In genomic region chr2:119795309-119796303, GRCh38 we compare ENCODE assay signal across 20 cellular contexts. TPM values are rescaled to one million over a fixed set of nuclear protein-coding genes. Genes with fewer than 3 reads are reported as not detected.
DNase-seq lines count a peak whose midpoint lies in the region; ATAC-seq, FAIRE-seq and TF ChIP-seq lines count a peak whose summit lies in the region.
"Had no signal": no experiment of that assay in that cellular context is flagged by ENCODE, and none has a peak within 500 bp of the region (broad histone marks: within the 10 kb centered on the region; RNA-seq: fewer than 3 reads in every experiment).

No MANE protein-coding gene starts in this region.

- DNase-seq in D341Med (ENCODE audit: low spot score) (peak; percentile 25), H7 (peak; percentile 29), kidney (peak; percentile 45), aorta (no peak)
- no peak for DNase-seq in central memory CD8-positive, alpha-beta T cell (ENCODE audit: low spot score in 2 of 2)
- DNase-seq: BE2C, DND-41, GOT3, MM.1S, NCI-H1048, NCI-H1417 treated with DMSO at 0.1 percent for 48 hours, NCI-H187, NCI-H446, NCI-H526, OCI-M1, SHP77 had no signal

- no peak overlapping the region for H3K4me3 Mint-ChIP-seq in central memory CD8-positive, alpha-beta T cell
- H3K4me3 Mint-ChIP-seq in stimulated activated memory B cell treated with anti-CD40 and anti-IgM and Interleukin-4, amounts not matched to agents 10 μg/mL and 1 μg/mL and 100 μg/mL, for 72 hours, result no peak overlapping the region

- peaks cover 43% of the 10 kb centered on the region for H3K4me1 Mint-ChIP-seq in central memory CD8-positive, alpha-beta T cell
- H3K4me1 Mint-ChIP-seq in stimulated activated memory B cell treated with anti-CD40 and anti-IgM and Interleukin-4, amounts not matched to agents 10 μg/mL and 1 μg/mL and 100 μg/mL, for 72 hours, result peaks cover 12% of the 10 kb centered on the region

- 96 to 97% methylated on average over 22 of the region's 22 CpGs for WGBS in aorta, 2 donors

- peak overlapping the region; percentile 55 for H3K27ac Mint-ChIP-seq in central memory CD8-positive, alpha-beta T cell (ENCODE audit: low read depth)
- H3K27ac Mint-ChIP-seq in stimulated activated memory B cell treated with anti-CD40 and anti-IgM and Interleukin-4, amounts not matched to agents 10 μg/mL and 1 μg/mL and 100 μg/mL, for 72 hours, result no peak overlapping the region

- no peak overlapping the region for H3K27ac ChIP-seq in kidney (ENCODE audit: low read depth in 2 of 2, low read length in 2 of 2)
- H3K27ac ChIP-seq in aorta (ENCODE audit: low read depth in 1 of 2, low read length in 2 of 2), result no peak overlapping the region

- H3K4me1 ChIP-seq in kidney (ENCODE audit: control insufficient read depth in 1 of 2, insufficient read depth in 1 of 2, low read depth in 1 of 2, low read length in 2 of 2) (no peaks in the 10 kb centered on the region), aorta (ENCODE audit: control insufficient read depth in 1 of 2, insufficient read depth in 2 of 2, low read length in 2 of 2) (no peaks in the 10 kb centered on the region)
- H3K4me1 ChIP-seq: BE2C had no signal

- H3K36me3 ChIP-seq in H7 (replicated peaks; ENCODE audit: control insufficient read depth, insufficient read depth, low read length) (no peaks in the 10 kb centered on the region), kidney (ENCODE audit: control insufficient read depth in 1 of 2, insufficient read depth in 2 of 2, low read length in 2 of 2) (peaks cover 0 to 2% of the 10 kb centered on the region in 2 donors), aorta (ENCODE audit: control insufficient read depth in 1 of 2, insufficient read depth in 2 of 2, low read length in 1 of 2) (peaks cover 0 to 2% of the 10 kb centered on the region in 2 donors)
- H3K36me3 ChIP-seq: BE2C had no signal

- no peak for ATAC-seq in central memory CD8-positive, alpha-beta T cell (replicated peaks; ENCODE audit: extremely low read depth, poor library complexity, severe bottlenecking)
- ATAC-seq in aorta (ENCODE audit: low FRiP score) (no peak), GM21825 (IDR thresholded peaks at IDR 0.05; ENCODE audit: unreplicated experiment) (no peak)
- no peak for ATAC-seq in stimulated activated memory B cell treated with anti-CD40 and anti-IgM and Interleukin-4, amounts not matched to agents 10 μg/mL and 1 μg/mL and 100 μg/mL, for 72 hours
- ATAC-seq: K562 had no signal

- H3K9me3 ChIP-seq in kidney (ENCODE audit: control insufficient read depth in 1 of 2, low read length in 2 of 2), result peaks cover 2 to 18% of the 10 kb centered on the region in 2 donors
- no peaks in the 10 kb centered on the region for H3K9me3 ChIP-seq in aorta (ENCODE audit: control insufficient read depth, low read length)
- H3K9me3 ChIP-seq: BE2C had no signal

- H3K9ac ChIP-seq in kidney (ENCODE audit: low read length in 2 of 2), result no peak overlapping the region

- H3K27me3 ChIP-seq in H7 (ENCODE audit: control insufficient read depth, insufficient read depth, low read length), result no peaks in the 10 kb centered on the region
- H3K27me3 ChIP-seq in aorta (ENCODE audit: control insufficient read depth in 1 of 2, insufficient read depth in 2 of 2, low read length in 1 of 2), result no peaks in the 10 kb centered on the region
- H3K27me3 ChIP-seq: BE2C had no signal

- H3K27me3 Mint-ChIP-seq in central memory CD8-positive, alpha-beta T cell, result no peaks in the 10 kb centered on the region
- no peaks in the 10 kb centered on the region for H3K27me3 Mint-ChIP-seq in stimulated activated memory B cell treated with anti-CD40 and anti-IgM and Interleukin-4, amounts not matched to agents 10 μg/mL and 1 μg/mL and 100 μg/mL, for 72 hours

- no peak for FAIRE-seq in kidney (lab: Jason Lieb, UNC)
- FAIRE-seq: GM12892, K562 had no signal

- peaks cover 2% of the 10 kb centered on the region for H3K36me3 Mint-ChIP-seq in central memory CD8-positive, alpha-beta T cell (ENCODE audit: insufficient read depth)
- peaks cover 59% of the 10 kb centered on the region for H3K36me3 Mint-ChIP-seq in stimulated activated memory B cell treated with anti-CD40 and anti-IgM and Interleukin-4, amounts not matched to agents 10 μg/mL and 1 μg/mL and 100 μg/mL, for 72 hours

- H3K4me3 ChIP-seq in H7 (ENCODE audit: insufficient read depth, low read depth, low read length) (no peak overlapping the region), kidney (ENCODE audit: low read length in 2 of 2) (no peak overlapping the region), aorta (ENCODE audit: low read length in 2 of 2) (no peak overlapping the region)
- H3K4me3 ChIP-seq: K562 had no signal

- H3K9me3 Mint-ChIP-seq in central memory CD8-positive, alpha-beta T cell, result peaks cover 12% of the 10 kb centered on the region
- peaks cover 12% of the 10 kb centered on the region for H3K9me3 Mint-ChIP-seq in stimulated activated memory B cell treated with anti-CD40 and anti-IgM and Interleukin-4, amounts not matched to agents 10 μg/mL and 1 μg/mL and 100 μg/mL, for 72 hours

- TF ChIP-seq CTCF in kidney (IDR thresholded peaks at IDR 0.05; ENCODE audit: borderline replicate concordance, extremely low read depth, insufficient read depth), result no peak

- intact Hi-C loops in kidney (cut with DNase I), result no loop called here
- intact Hi-C loops in aorta (cut with DNase I), result no loop called here

RNA-seq across cellular contexts. Expression of gene PTPN4, which starts 35.9 kb away (rescaled TPM):
- 39.4 and 41.6 TPM in 2 replicates for total RNA-seq in H7 (2014; rRNA removed; shearing (Covaris generic))
- total RNA-seq in kidney (46.4 TPM), aorta (10 to 100 TPM; 20.4 to 39.0 TPM)
- polyA plus RNA-seq in kidney (ENCODE audit: insufficient read depth, low read depth, low replicate concordance) (7.4 TPM), aorta (1 to 10 TPM; 2.1 to 2.7 TPM)

Comparison
In these comparisons a context has a peak if more than half of its experiments do, and no peak if none do; other contexts are left out.
1. DNase-seq: peak in D341Med (single experiment), H7 (single experiment) and kidney (single experiment); none in central memory CD8-positive, alpha-beta T cell (0 of 2) and aorta (0 of 2).